Comparison of ENCODE assay signal across 26 cellular contexts in genomic region chr4:70873216-70873615, GRCh38. TPM values are rescaled to one million over a fixed set of nuclear protein-coding genes. Genes with fewer than 3 reads are reported as not detected.
DNase-seq lines count a peak whose midpoint lies in the region; ATAC-seq, FAIRE-seq and TF ChIP-seq lines count a peak whose summit lies in the region.
"Had no signal": no experiment of that assay in that cellular context is flagged by ENCODE, and none has a peak within 500 bp of the region (broad histone marks: within the 10 kb centered on the region; RNA-seq: fewer than 3 reads in every experiment).

No MANE protein-coding gene starts in this region.

- no peak overlapping the region for H3K4me3 Mint-ChIP-seq in neural progenitor cell
- H3K4me3 Mint-ChIP-seq: B cell; CD8-positive, alpha-beta memory T cell; H9; T-helper 2 cell treated with Interferon-gamma antibody and Interleukin-4, amounts not matched to agents 5 μg/mL and 100 μg/mL, for 36 hours had no signal

- no peak overlapping the region for H3K4me2 ChIP-seq in OCI-LY7 (ENCODE audit: low read length)
- H3K4me2 ChIP-seq in neural progenitor cell = no peak overlapping the region
- no peak overlapping the region for H3K4me2 ChIP-seq in GM23248 (ENCODE audit: unreplicated experiment)
- H3K4me2 ChIP-seq: KMS-11 had no signal

- H3K27ac Mint-ChIP-seq in neural progenitor cell = no peak overlapping the region
- H3K27ac Mint-ChIP-seq: B cell; H9; T-helper 2 cell treated with Interferon-gamma antibody and Interleukin-4, amounts not matched to agents 5 μg/mL and 100 μg/mL, for 36 hours had no signal

- BruUV-seq in OCI-LY7 (replicated peaks; lab: Mats Ljungman, UMichigan) = no TSS peak

- ATAC-seq in upper lobe of right lung = no peak
- ATAC-seq: PC-3, Right ventricle myocardium inferior had no signal

- H3K27me3 ChIP-seq in neural progenitor cell (no peaks in the 10 kb centered on the region), upper lobe of right lung (no peaks in the 10 kb centered on the region), GM23248 (replicated peaks; ENCODE audit: insufficient read depth) (no peaks in the 10 kb centered on the region)

- TF ChIP-seq POLR2A in GM12891 (IDR thresholded peaks at IDR 0.05; ENCODE audit: low read depth, low read length) = no peak

- H3K4me3 ChIP-seq in OCI-LY7 (ENCODE audit: low read depth, low read length, poor library complexity, severe bottlenecking) (no peak overlapping the region), neural progenitor cell (no peak overlapping the region), upper lobe of right lung (no peak overlapping the region), GM23248 (no peak overlapping the region)
- H3K4me3 ChIP-seq: SJCRH30 had no signal

- H3K9me3 Mint-ChIP-seq in neural progenitor cell = no peaks in the 10 kb centered on the region
- H3K9me3 Mint-ChIP-seq: CD8-positive, alpha-beta memory T cell; H9; T-helper 2 cell treated with Interferon-gamma antibody and Interleukin-4, amounts not matched to agents 5 μg/mL and 100 μg/mL, for 36 hours had no signal

- TF ChIP-seq CTCF in OCI-LY7 (conservative IDR thresholded peaks at IDR 0.05; ENCODE audit: low read length) (no peak), neural progenitor cell (IDR thresholded peaks at IDR 0.05) (no peak), upper lobe of right lung (IDR thresholded peaks at IDR 0.05) (no peak)

- no peak for DNase-seq in GM12891 (ENCODE audit: insufficient read length, low spot score)
- DNase-seq in KBM-7 = peak; percentile 27
- no peak for DNase-seq in OCI-LY7 (ENCODE audit: low spot score)
- no peak for DNase-seq in neural progenitor cell (ENCODE audit: low spot score)
- no peak for DNase-seq in upper lobe of right lung
- no peak for DNase-seq in GM23248
- DNase-seq in activated naive CD4-positive, alpha-beta T cell treated with Interleukin-2 at 50 U/mL for 16 hours = no peak
- DNase-seq: CD8-positive, alpha-beta memory T cell; DMS 273 treated with DMSO at 0.1 percent for 48 hours; DMS79; GF-D8; H9; NCI-H1048; NCI-H1417; NCI-H1694 treated with DMSO at 0.1 percent for 48 hours; NCI-H2081; NCI-H2227 treated with DMSO at 0.1 percent for 48 hours; NCI-H526 treated with DMSO at 0.1 percent for 48 hours; PC-3; SJCRH30; T-helper 1 cell had no signal

- 94 to 98% methylated on average over 3 of the region's 3 CpGs for WGBS in GM23248 (ENCODE audit: low coverage in 1 of 2, low lambda C conversion rate in 2 of 2, missing lambda C conversion rate in 2 of 2), 2 experiments

- intact Hi-C loops in OCI-LY7 (cut with micrococcal nuclease; ENCODE audit: unreplicated experiment) = no loop called here
- intact Hi-C loops in upper lobe of right lung (cut with DNase I) = no loop called here

- no peaks in the 10 kb centered on the region for H3F3A ChIP-seq in neural progenitor cell (ENCODE audit: low read depth)
- H3F3A ChIP-seq in GM23248 (ENCODE audit: insufficient read depth) = no peaks in the 10 kb centered on the region

- POLR2A ChIA-PET in OCI-LY7 (lab: Charles Lee) = interaction anchor here (0.9 to 1.0 kb wide), 3 partner anchors 10 to 79 kb away, joined by 3 to 4 read pairs (median 3); no protein-coding TSS in a partner anchor

- H3K36me3 ChIP-seq in OCI-LY7 (ENCODE audit: insufficient read depth, low read length) (no peaks in the 10 kb centered on the region), neural progenitor cell (no peaks in the 10 kb centered on the region), upper lobe of right lung (no peaks in the 10 kb centered on the region), GM23248 (ENCODE audit: low read depth) (no peaks in the 10 kb centered on the region)
- H3K36me3 ChIP-seq: SJCRH30 had no signal

- H3K9me2 ChIP-seq in OCI-LY7 (ENCODE audit: insufficient read depth, low read length) (no peaks in the 10 kb centered on the region), GM23248 (ENCODE audit: insufficient read depth) (no peaks in the 10 kb centered on the region)

- H3K9me3 ChIP-seq in OCI-LY7 (ENCODE audit: low read length) (no peaks in the 10 kb centered on the region), neural progenitor cell (ENCODE audit: low read depth) (no peaks in the 10 kb centered on the region), upper lobe of right lung (no peaks in the 10 kb centered on the region), GM23248 (ENCODE audit: low read depth) (no peaks in the 10 kb centered on the region)
- H3K9me3 ChIP-seq: SJCRH30 had no signal

- H3K79me2 ChIP-seq in OCI-LY7 (ENCODE audit: insufficient read depth, low read depth, low read length) (no peaks in the 10 kb centered on the region), neural progenitor cell (ENCODE audit: low read depth) (no peaks in the 10 kb centered on the region), GM23248 (ENCODE audit: insufficient read depth) (no peaks in the 10 kb centered on the region)

- peaks cover 23% of the 10 kb centered on the region for H3K4me1 ChIP-seq in OCI-LY7 (ENCODE audit: insufficient read depth, low read length, poor library complexity, severe bottlenecking)
- H3K4me1 ChIP-seq in neural progenitor cell = peaks cover 3% of the 10 kb centered on the region
- no peaks in the 10 kb centered on the region for H3K4me1 ChIP-seq in upper lobe of right lung
- H3K4me1 ChIP-seq in GM23248 (ENCODE audit: insufficient read depth) = no peaks in the 10 kb centered on the region; the same call in 1 of the 2 replicates
- H3K4me1 ChIP-seq: SJCRH30 had no signal

- CTCF ChIA-PET in OCI-LY7 (lab: Charles Lee; ENCODE audit: unreplicated experiment) = no interaction called here

- H3K27ac ChIP-seq in OCI-LY7 (ENCODE audit: low read depth, low read length, poor library complexity, severe bottlenecking) = no peak overlapping the region
- no peak overlapping the region for H3K27ac ChIP-seq in neural progenitor cell
- no peak overlapping the region for H3K27ac ChIP-seq in upper lobe of right lung
- no peak overlapping the region for H3K27ac ChIP-seq in GM23248
- H3K27ac ChIP-seq: C4-2B, KMS-11, SJCRH30 had no signal

- in situ Hi-C loops in KBM-7 (cut with MboI; ENCODE audit: low pct_unique_long_range_greater_than_20kb, low sequenced_read_pairs) (no loop called here), GM23248 (cut with MboI) (no loop called here)

- H4K20me1 ChIP-seq in OCI-LY7 (ENCODE audit: insufficient read depth, low read length) (no peaks in the 10 kb centered on the region), neural progenitor cell (ENCODE audit: low read depth) (no peaks in the 10 kb centered on the region), GM23248 (ENCODE audit: insufficient read depth) (no peaks in the 10 kb centered on the region)

- peaks cover 5% of the 10 kb centered on the region for H3K4me1 Mint-ChIP-seq in neural progenitor cell
- H3K4me1 Mint-ChIP-seq: CD8-positive, alpha-beta memory T cell had no signal

- no peak for FAIRE-seq in GM12891 (lab: Jason Lieb, UNC)

- H3K9ac ChIP-seq in neural progenitor cell = no peak overlapping the region
- H3K9ac ChIP-seq in GM23248 = no peak overlapping the region
- H3K9ac ChIP-seq: KMS-11 had no signal

- H3K27me3 Mint-ChIP-seq in neural progenitor cell (ENCODE audit: insufficient read depth, low read depth) = no peaks in the 10 kb centered on the region
- H3K27me3 Mint-ChIP-seq: B cell had no signal

- peak overlapping the region; percentile 8; the same call in 1 of the 2 replicates for H2AFZ ChIP-seq in OCI-LY7 (ENCODE audit: low read length)
- peak overlapping the region; percentile 18 for H2AFZ ChIP-seq in neural progenitor cell (replicated peaks)
- H2AFZ ChIP-seq in GM23248 = no peak overlapping the region

- H3K36me3 Mint-ChIP-seq in neural progenitor cell = no peaks in the 10 kb centered on the region
- H3K36me3 Mint-ChIP-seq: CD8-positive, alpha-beta memory T cell had no signal

TF ChIP-seq in GM12891, 5 proteins besides CTCF, POLR2A, EP300 and RAD21:
- TF ChIP-seq TAF1 (IDR thresholded peaks at IDR 0.05; ENCODE audit: low read depth, low read length) = no peak
- TF ChIP-seq SPI1 (IDR thresholded peaks at IDR 0.05; ENCODE audit: low read depth, low read length) = 0 out of 2 replicates have a peak, but pooled peaks have one; percentile 27

RNA-seq across cellular contexts. Expression of gene MOB1B, which starts 29.0 kb away (rescaled TPM):
- polyA plus RNA-seq in GM12891 (2012; ENCODE audit: low read depth, missing spikeins) = 3.2 TPM
- 3.9 and 4.7 TPM in 2 replicates for total RNA-seq in OCI-LY7 (2014; rRNA removed; shearing (Covaris generic))
- total RNA-seq in OCI-LY7 (2022) (19.4 and 22.4 TPM in 2 replicates), neural progenitor cell (ENCODE audit: low replicate concordance) (18.9 and 30.6 TPM in 2 replicates), upper lobe of right lung (34.2 TPM)
- 10.2 and 11.6 TPM in 2 replicates for total RNA-seq in GM23248 (2014; rRNA removed; shearing (Covaris generic))
- polyA plus RNA-seq in GM23248 (2016; fragmentation: Nextera tagmentation; extraction: Ambion mirVana) = 7.1 and 7.5 TPM in 2 replicates

RNA-seq across cellular contexts. Expression of gene GRSF1, which starts 33.5 kb away (rescaled TPM):
- 61.5 TPM for polyA plus RNA-seq in GM12891 (2012; ENCODE audit: low read depth, missing spikeins)
- 32.8 and 36.7 TPM in 2 replicates for total RNA-seq in OCI-LY7 (2014; rRNA removed; shearing (Covaris generic))
- total RNA-seq in OCI-LY7 (2022) = 52.8 and 67.0 TPM in 2 replicates
- total RNA-seq in neural progenitor cell (ENCODE audit: low replicate concordance) = 87.4 and 136 TPM in 2 replicates
- 55.1 TPM for total RNA-seq in upper lobe of right lung
- 118 and 147 TPM in 2 replicates for total RNA-seq in GM23248 (2014; rRNA removed; shearing (Covaris generic))
- 103 and 113 TPM in 2 replicates for polyA plus RNA-seq in GM23248 (2016; fragmentation: Nextera tagmentation; extraction: Ambion mirVana)
